Comparison of ENCODE assay signal across 8 cellular contexts in the genomic region with DNA sequence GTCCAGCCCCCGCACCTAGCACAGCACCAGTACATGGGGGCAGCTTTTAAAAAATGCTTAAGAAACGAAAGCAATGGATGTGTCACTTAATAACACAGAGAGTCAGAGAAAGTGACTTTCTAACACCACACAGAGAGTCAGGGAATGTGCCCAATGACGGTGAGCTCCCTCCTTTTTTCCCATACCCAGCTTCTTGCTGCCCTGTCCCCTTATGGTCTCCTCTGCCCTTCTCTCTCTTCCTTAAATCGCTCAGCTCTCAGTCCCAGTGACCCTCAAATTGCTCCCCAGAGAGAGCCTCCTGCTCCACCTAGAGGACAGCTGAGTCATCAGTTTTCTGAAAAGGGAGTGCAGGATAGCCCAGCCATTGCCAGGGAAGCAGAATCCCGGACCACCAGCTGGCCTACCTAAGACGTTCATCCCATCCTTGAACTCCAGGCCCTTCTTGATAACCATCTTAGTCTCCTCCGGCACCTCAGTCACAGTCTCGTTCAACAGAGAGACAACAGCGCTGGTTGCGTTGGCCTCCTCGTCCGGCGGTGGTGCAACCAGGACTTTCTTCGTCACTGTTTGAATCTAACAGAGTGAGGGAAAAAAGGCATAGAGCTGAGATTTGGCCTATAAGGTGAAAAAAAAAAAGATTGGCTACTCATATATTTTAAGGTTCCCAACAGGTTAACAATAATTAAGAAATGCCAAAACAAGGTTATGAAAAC.
DNase-seq lines count a peak whose midpoint lies in the region; ATAC-seq and TF ChIP-seq lines count a peak whose summit lies in the region.

No MANE protein-coding gene starts in this region.

- peak; percentile 60 for ATAC-seq in GM21737 (IDR thresholded peaks at IDR 0.05; ENCODE audit: unreplicated experiment)
- peak; percentile 35 to 46 for ATAC-seq in left cardiac atrium
- ATAC-seq in GM21381 (IDR thresholded peaks at IDR 0.05; ENCODE audit: unreplicated experiment), result no peak
- no peak for ATAC-seq in GM21825 (IDR thresholded peaks at IDR 0.05; ENCODE audit: unreplicated experiment)

- no peaks in the 10 kb centered on the region for H3K36me3 Mint-ChIP-seq in Calu3 (ENCODE audit: insufficient read depth, unreplicated experiment)

- DNase-seq in Calu3 (peak; percentile 20), NCI-H69 (lab: John Stamatoyannopoulos, UW) (peak; percentile 64), left cardiac atrium (no peak)
- peak; percentile 10 for DNase-seq in activated naive CD4-positive, alpha-beta T cell treated with Interleukin-2 at 50 U/mL for 16 hours
- DNase-seq in stimulated activated CD8-positive, alpha-beta memory T cell treated with anti-CD3 and anti-CD28 coated beads, Interleukin-4, amount 100 ng/mL, for 48 hours, result peak; percentile 34

- CTCF ChIA-PET in Calu3 (lab: Charles Lee), result interaction anchor here (0.7 to 1.2 kb wide), 2 partner anchors 10 to 379 kb away, joined by 3 read pairs; no protein-coding TSS in a partner anchor

- no peak for TF ChIP-seq CTCF in Calu3 (IDR thresholded peaks at IDR 0.05; ENCODE audit: unreplicated experiment)

- H3K4me1 Mint-ChIP-seq in Calu3 (ENCODE audit: low read depth, unreplicated experiment), result peaks cover 11% of the 10 kb centered on the region

- H3K9me3 Mint-ChIP-seq in Calu3 (ENCODE audit: low read depth, unreplicated experiment), result peaks cover 5% of the 10 kb centered on the region

- H3K27ac Mint-ChIP-seq in Calu3 (ENCODE audit: unreplicated experiment), result no peak overlapping the region

- BruUV-seq in Calu3 (replicated peaks; lab: Mats Ljungman, UMichigan), result no TSS peak

- no peaks in the 10 kb centered on the region for H3K27me3 Mint-ChIP-seq in Calu3 (ENCODE audit: unreplicated experiment)

- H3K4me3 Mint-ChIP-seq in Calu3 (ENCODE audit: low read depth, unreplicated experiment), result no peak overlapping the region

- intact Hi-C loops in Calu3 (cut with micrococcal nuclease; ENCODE audit: unreplicated experiment), result no loop called here
- intact Hi-C loops in left cardiac atrium (cut with DNase I), result no loop called here

Comparison
In these comparisons a context has a peak if more than half of its experiments do, and no peak if none do; other contexts are left out.
1. ATAC-seq: peak in GM21737 (single experiment) and left cardiac atrium (2 of 2); none in GM21381 (single experiment) and GM21825 (single experiment).